Comparison of ENCODE assay signal across 8 cellular contexts in the genomic region with DNA sequence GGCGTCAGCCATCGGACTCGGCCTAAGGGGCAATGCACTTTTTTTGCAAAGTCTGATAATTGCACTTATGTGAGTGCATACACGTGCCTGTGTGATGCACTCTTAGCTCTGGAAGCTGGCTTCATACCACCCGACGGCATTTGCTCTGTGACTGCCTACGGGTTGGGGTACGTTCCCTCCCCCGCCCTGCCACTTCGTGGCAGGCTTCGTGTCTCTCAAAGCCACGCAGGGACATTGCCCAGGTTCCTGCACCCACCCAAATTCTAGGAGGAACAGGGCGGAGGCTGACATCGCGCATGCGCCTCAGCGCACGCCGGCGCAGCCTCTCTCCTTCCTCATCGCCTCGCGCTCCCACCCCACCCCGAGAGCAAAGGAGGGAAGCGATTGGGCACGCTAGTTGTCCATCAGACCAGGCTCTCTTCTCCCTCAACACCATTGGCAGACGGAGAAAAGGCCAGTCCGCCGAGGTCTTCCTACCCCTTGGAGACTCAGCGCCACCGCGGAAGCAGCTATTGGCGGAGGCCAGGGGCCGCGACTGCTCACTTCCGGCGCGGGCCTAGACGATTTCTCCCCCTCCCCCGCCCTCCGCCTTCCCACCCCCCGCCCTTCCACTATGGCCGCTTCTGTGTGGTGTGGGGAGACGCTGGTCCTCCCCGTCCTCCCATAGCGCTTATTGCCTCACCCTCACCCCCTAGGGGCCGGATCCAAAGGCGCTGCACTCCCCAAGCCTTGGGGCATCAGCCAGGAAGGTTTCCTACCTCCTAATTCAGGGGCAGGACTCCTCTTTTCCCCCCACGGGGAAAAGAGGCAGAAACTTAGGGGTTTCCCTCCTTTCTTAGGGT. TPM values are rescaled to one million over a fixed set of nuclear protein-coding genes. Genes with fewer than 3 reads are reported as not detected.
A peak's percentile ranks its signal among the peaks of the same experiment; 100 is the strongest.
DNase-seq lines count a peak whose midpoint lies in the region; ATAC-seq, FAIRE-seq and TF ChIP-seq lines count a peak whose summit lies in the region.

A gene with protein sequence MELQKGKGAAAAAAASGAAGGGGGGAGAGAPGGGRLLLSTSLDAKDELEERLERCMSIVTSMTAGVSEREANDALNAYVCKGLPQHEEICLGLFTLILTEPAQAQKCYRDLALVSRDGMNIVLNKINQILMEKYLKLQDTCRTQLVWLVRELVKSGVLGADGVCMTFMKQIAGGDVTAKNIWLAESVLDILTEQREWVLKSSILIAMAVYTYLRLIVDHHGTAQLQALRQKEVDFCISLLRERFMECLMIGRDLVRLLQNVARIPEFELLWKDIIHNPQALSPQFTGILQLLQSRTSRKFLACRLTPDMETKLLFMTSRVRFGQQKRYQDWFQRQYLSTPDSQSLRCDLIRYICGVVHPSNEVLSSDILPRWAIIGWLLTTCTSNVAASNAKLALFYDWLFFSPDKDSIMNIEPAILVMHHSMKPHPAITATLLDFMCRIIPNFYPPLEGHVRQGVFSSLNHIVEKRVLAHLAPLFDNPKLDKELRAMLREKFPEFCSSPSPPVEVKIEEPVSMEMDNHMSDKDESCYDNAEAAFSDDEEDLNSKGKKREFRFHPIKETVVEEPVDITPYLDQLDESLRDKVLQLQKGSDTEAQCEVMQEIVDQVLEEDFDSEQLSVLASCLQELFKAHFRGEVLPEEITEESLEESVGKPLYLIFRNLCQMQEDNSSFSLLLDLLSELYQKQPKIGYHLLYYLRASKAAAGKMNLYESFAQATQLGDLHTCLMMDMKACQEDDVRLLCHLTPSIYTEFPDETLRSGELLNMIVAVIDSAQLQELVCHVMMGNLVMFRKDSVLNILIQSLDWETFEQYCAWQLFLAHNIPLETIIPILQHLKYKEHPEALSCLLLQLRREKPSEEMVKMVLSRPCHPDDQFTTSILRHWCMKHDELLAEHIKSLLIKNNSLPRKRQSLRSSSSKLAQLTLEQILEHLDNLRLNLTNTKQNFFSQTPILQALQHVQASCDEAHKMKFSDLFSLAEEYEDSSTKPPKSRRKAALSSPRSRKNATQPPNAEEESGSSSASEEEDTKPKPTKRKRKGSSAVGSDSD (plus strand): TSS at position 588 of the 842 bp plus-strand sequence. CDS start 585 bp downstream, outside the sequence.

- H3K4me1 ChIP-seq in adrenal gland (replicated peaks in 1 of 2) (peaks cover 14 to 30% of the 10 kb centered on the region in 2 donors), heart left ventricle (peaks cover 0 to 38% (median 22%) of the 10 kb centered on the region in 12 donors)

- peak; percentile 93 for ATAC-seq in HG02852 (IDR thresholded peaks at IDR 0.05; ENCODE audit: unreplicated experiment)
- peak; percentile 99 to 100 (median 100) for ATAC-seq in heart left ventricle

- peak within 1 kb of the TSS; percentile 93 for H3K4me3 Mint-ChIP-seq in type B pancreatic cell

- H3K27me3 Mint-ChIP-seq in type B pancreatic cell = no peaks in the 10 kb centered on the region

- peak; percentile 97 for DNase-seq in GM12892 (ENCODE audit: insufficient read length)
- peak; percentile 100 for DNase-seq in NCI-H146 (lab: John Stamatoyannopoulos, UW)
- DNase-seq in T-helper 1 cell = peak; percentile 98 to 100 (median 99)
- DNase-seq in adrenal gland = peak; percentile 100
- DNase-seq in heart left ventricle = peak; percentile 100
- DNase-seq in pons (ENCODE audit: low spot score) = peak; percentile 100
- DNase-seq in type B pancreatic cell (ENCODE audit: extremely low spot score, unreplicated experiment) = peak; percentile 99

- peaks cover 28% of the 10 kb centered on the region for H3K4me1 Mint-ChIP-seq in type B pancreatic cell (ENCODE audit: unreplicated experiment)

- FAIRE-seq in GM12892 (lab: Jason Lieb, UNC) = peak; percentile 99

- WGBS in adrenal gland, 4 donors = 0% methylated on average over 11 to 49 of the region's 49 CpGs
- 0 to 1% (median 0%) methylated on average over 28 to 49 of the region's 49 CpGs for WGBS in heart left ventricle, 4 donors

- H3K27me3 ChIP-seq in adrenal gland (no peaks in the 10 kb centered on the region), heart left ventricle (no peaks in the 10 kb centered on the region)

- peak within 1 kb of the TSS; percentile 94 for H3K27ac Mint-ChIP-seq in type B pancreatic cell

- no peaks in the 10 kb centered on the region for H3K36me3 ChIP-seq in adrenal gland (replicated peaks in 1 of 2)
- H3K36me3 ChIP-seq in heart left ventricle = peaks cover 0 to 10% (median 0%) of the 10 kb centered on the region in 9 donors

- TF ChIP-seq POLR2A in GM12892 (IDR thresholded peaks at IDR 0.05; ENCODE audit: low read depth, low read length) (peak; percentile 73), adrenal gland (IDR thresholded peaks at IDR 0.05) (peak; percentile 55 to 72), heart left ventricle (IDR thresholded peaks at IDR 0.05) (no peak)

- peak in 2 of 6 experiments; percentile 13 to 19 for TF ChIP-seq CTCF in adrenal gland (IDR thresholded peaks at IDR 0.05)
- peak in 3 of 12 donors; percentile 13 to 25 (median 14) for TF ChIP-seq CTCF in heart left ventricle (IDR thresholded peaks at IDR 0.05)
- peak; percentile 17 for TF ChIP-seq CTCF in type B pancreatic cell (conservative IDR thresholded peaks at IDR 0.05)

- intact Hi-C loops in adrenal gland (cut with DNase I) (no loop called here), heart left ventricle (cut with DNase I) (loop anchor here in 3 of 10 donors (2.0 to 5.0 kb wide), 4 partner anchors 21 to 95 kb away; a partner anchor contains a TSS)

- peaks cover 11% of the 10 kb centered on the region for H3K36me3 Mint-ChIP-seq in type B pancreatic cell

- no peaks in the 10 kb centered on the region for H3K9me3 Mint-ChIP-seq in type B pancreatic cell

- H3K4me3 ChIP-seq in adrenal gland = peak within 1 kb of the TSS; percentile 74 to 94 (median 78)
- H3K4me3 ChIP-seq in heart left ventricle = peak within 1 kb of the TSS; percentile 44 to 98 (median 82)

- H3K27ac ChIP-seq in adrenal gland (peak within 1 kb of the TSS; percentile 90 to 98 (median 94)), heart left ventricle (peak within 1 kb of the TSS; percentile 86 to 100 (median 98))

- H3K9me3 ChIP-seq in adrenal gland (replicated peaks in 1 of 3) (no peaks in the 10 kb centered on the region), heart left ventricle (no peaks in the 10 kb centered on the region)

RNA-seq across cellular contexts. Expression of the gene that starts here (rescaled TPM):
- polyA plus RNA-seq in GM12892 (2012; ENCODE audit: missing spikeins) = 40.9 TPM
- total RNA-seq in adrenal gland (10 to 100 TPM; 40.7 to 88.1 (median 58.3) TPM), heart left ventricle (10 to 100 TPM; 19.6 to 33.2 (median 30.7) TPM), type B pancreatic cell (ENCODE audit: low replicate concordance) (70.3 and 90.8 TPM in 2 replicates)
- polyA plus RNA-seq in adrenal gland (100 to 1,000 TPM in 2 of 3 donors, 10 to 100 TPM in 1; 60.2 to 148 (median 114) TPM), heart left ventricle (10 to 100 TPM; 21.9 to 41.8 TPM)

Comparison
In these comparisons a context has a peak if more than half of its experiments do, and no peak if none do; other contexts are left out.
1. Peak in every context shown above with its lines: DNase-seq, ATAC-seq, H3K4me3 ChIP-seq and H3K27ac ChIP-seq.
2. POLR2A ChIP-seq: peak in GM12892 (single experiment) and adrenal gland (2 of 2); none in heart left ventricle (0 of 2).